In genomic region chr13:28743499-28744083, GRCh38 we compare ENCODE assay signal across 26 cellular contexts. TPM values are rescaled to one million over a fixed set of nuclear protein-coding genes. Genes with fewer than 3 reads are reported as not detected.
A peak's percentile ranks its signal among the peaks of the same experiment; 100 is the strongest.
DNase-seq lines count a peak whose midpoint lies in the region; ATAC-seq and TF ChIP-seq lines count a peak whose summit lies in the region.
"Had no signal": no experiment of that assay in that cellular context is flagged by ENCODE, and none has a peak within 500 bp of the region (broad histone marks: within the 10 kb centered on the region; RNA-seq: fewer than 3 reads in every experiment).

No MANE protein-coding gene starts in this region.

- H3K27me3 ChIP-seq in A673 (replicated peaks; ENCODE audit: insufficient read depth, low read depth, low read length, poor library complexity) (no peaks in the 10 kb centered on the region), HUES6 (ENCODE audit: control insufficient read depth, insufficient read depth, low read length) (no peaks in the 10 kb centered on the region), body of pancreas (no peaks in the 10 kb centered on the region), upper lobe of right lung (no peaks in the 10 kb centered on the region)
- H3K27me3 ChIP-seq: BLaER1, vagina had no signal

- H3K27ac ChIP-seq in A673 (ENCODE audit: low read depth, low read length, poor library complexity, severe bottlenecking) (peak overlapping the region; percentile 71), HUES6 (ENCODE audit: low read depth, low read length) (peak overlapping the region; percentile 90), mesodermal cell (ENCODE audit: low read depth, low read length, severe bottlenecking) (peak overlapping the region; percentile 90), body of pancreas (peak overlapping the region in 1 of 4 donors; percentile 28), upper lobe of right lung (no peak overlapping the region)
- H3K27ac ChIP-seq: BLaER1, RWPE1, vagina had no signal

- H3K9me3 ChIP-seq in A673 (ENCODE audit: low read depth, low read length, poor library complexity, severe bottlenecking) (no peaks in the 10 kb centered on the region), HUES6 (ENCODE audit: control insufficient read depth, insufficient read depth, low read depth, low read length) (0 out of 2 replicates have a peak, but pooled peaks cover 3% of the 10 kb centered on the region), mesodermal cell (ENCODE audit: control insufficient read depth, low read length) (peaks cover 4% of the 10 kb centered on the region), body of pancreas (no peaks in the 10 kb centered on the region), upper lobe of right lung (no peaks in the 10 kb centered on the region)
- H3K9me3 ChIP-seq: vagina had no signal

- intact Hi-C loops in A673 (cut with micrococcal nuclease; ENCODE audit: unreplicated experiment) (no loop called here), body of pancreas (cut with DNase I) (no loop called here), upper lobe of right lung (cut with DNase I) (no loop called here)
- intact Hi-C loops in dendritic cell treated with granulocyte-macrophage colony-stimulating factor and Interleukin-4, amounts not matched to agents 40 ng/mL and 50 ng/mL, for 4 days (cut with micrococcal nuclease) = loop anchor here (5.0 kb wide), 1 partner anchor 36 kb away; no protein-coding TSS in a partner anchor

- peak overlapping the region; percentile 26 for H3K9ac ChIP-seq in HUES6 (ENCODE audit: low read length)
- H3K9ac ChIP-seq: BLaER1 had no signal

- no peak overlapping the region for H3K4me3 Mint-ChIP-seq in dendritic cell treated with granulocyte-macrophage colony-stimulating factor and Interleukin-4, amounts not matched to agents 40 ng/mL and 50 ng/mL, for 4 days
- H3K4me3 Mint-ChIP-seq in activated T-cell treated with anti-CD3 and anti-CD28 coated beads, Interleukin-2, amount 50 U/mL, for 4 hours = no peak overlapping the region
- H3K4me3 Mint-ChIP-seq: activated B cell treated with CpG ODN at 0.5 μM for 24 hours; activated naive CD8-positive, alpha-beta T cell treated with anti-CD3 and anti-CD28 coated beads, Interleukin-2, amount 50 U/mL, for 24 hours had no signal

- no peaks in the 10 kb centered on the region for H3K27me3 Mint-ChIP-seq in dendritic cell treated with granulocyte-macrophage colony-stimulating factor and Interleukin-4, amounts not matched to agents 40 ng/mL and 50 ng/mL, for 4 days
- no peaks in the 10 kb centered on the region for H3K27me3 Mint-ChIP-seq in activated T-cell treated with anti-CD3 and anti-CD28 coated beads, Interleukin-2, amount 50 U/mL, for 4 hours (ENCODE audit: low read depth)
- H3K27me3 Mint-ChIP-seq: activated naive CD8-positive, alpha-beta T cell treated with anti-CD3 and anti-CD28 coated beads, Interleukin-2, amount 50 U/mL, for 24 hours had no signal

- CTCF ChIA-PET in A673 (lab: Charles Lee) = interaction anchor here (0.5 to 1.0 kb wide), 2 partner anchors 53 to 1661 kb away, joined by 3 to 4 read pairs; no protein-coding TSS in a partner anchor

- peaks cover 52% of the 10 kb centered on the region for H3K4me1 Mint-ChIP-seq in dendritic cell treated with granulocyte-macrophage colony-stimulating factor and Interleukin-4, amounts not matched to agents 40 ng/mL and 50 ng/mL, for 4 days (ENCODE audit: low read depth)
- no peaks in the 10 kb centered on the region for H3K4me1 Mint-ChIP-seq in activated T-cell treated with anti-CD3 and anti-CD28 coated beads, Interleukin-2, amount 50 U/mL, for 4 hours (ENCODE audit: low read depth)
- H3K4me1 Mint-ChIP-seq: activated B cell treated with CpG ODN at 0.5 μM for 24 hours had no signal

- H3K4me1 ChIP-seq in A673 (ENCODE audit: insufficient read depth, low read length, poor library complexity, severe bottlenecking) (peaks cover 18% of the 10 kb centered on the region), HUES6 (ENCODE audit: control insufficient read depth, insufficient read depth, low read length) (peaks cover 34% of the 10 kb centered on the region), mesodermal cell (ENCODE audit: control insufficient read depth, insufficient read depth, low read length, poor library complexity, severe bottlenecking) (peaks cover 28% of the 10 kb centered on the region), body of pancreas (no peaks in the 10 kb centered on the region), upper lobe of right lung (no peaks in the 10 kb centered on the region)
- H3K4me1 ChIP-seq: vagina had no signal

- BruUV-seq in A673 (replicated peaks; lab: Mats Ljungman, UMichigan) = no TSS peak

- no peak for TF ChIP-seq POLR2A in body of pancreas (IDR thresholded peaks at IDR 0.05)

- TF ChIP-seq CTCF in A673 (conservative IDR thresholded peaks at IDR 0.05; ENCODE audit: low read depth, low read length) = no peak
- no peak for TF ChIP-seq CTCF in body of pancreas (IDR thresholded peaks at IDR 0.05)
- TF ChIP-seq CTCF in upper lobe of right lung (IDR thresholded peaks at IDR 0.05) = no peak

- ATAC-seq in body of pancreas (no peak), upper lobe of right lung (no peak)
- no peak for ATAC-seq in activated T-cell treated with anti-CD3 and anti-CD28 coated beads, Interleukin-2, amount 50 U/mL, for 4 hours
- ATAC-seq: activated naive CD8-positive, alpha-beta T cell treated with anti-CD3 and anti-CD28 coated beads, Interleukin-2, amount 50 U/mL, for 24 hours had no signal

- peak overlapping the region; percentile 94 for H3K27ac Mint-ChIP-seq in dendritic cell treated with granulocyte-macrophage colony-stimulating factor and Interleukin-4, amounts not matched to agents 40 ng/mL and 50 ng/mL, for 4 days
- H3K27ac Mint-ChIP-seq: activated B cell treated with CpG ODN at 0.5 μM for 24 hours; activated naive CD8-positive, alpha-beta T cell treated with anti-CD3 and anti-CD28 coated beads, Interleukin-2, amount 50 U/mL, for 24 hours; activated T-helper 2 cell treated with anti-CD3 and anti-CD28 coated beads, Interferon-gamma antibody, Interleukin-2, Interleukin-4, amounts not matched to agents 10 μg/mL and 5 μg/mL and 100 μg/mL, durations not matched to agents 14 hours and 24 hours and 36 hours had no signal

- H3K9me3 Mint-ChIP-seq in dendritic cell treated with granulocyte-macrophage colony-stimulating factor and Interleukin-4, amounts not matched to agents 40 ng/mL and 50 ng/mL, for 4 days = no peaks in the 10 kb centered on the region
- no peaks in the 10 kb centered on the region for H3K9me3 Mint-ChIP-seq in activated T-cell treated with anti-CD3 and anti-CD28 coated beads, Interleukin-2, amount 50 U/mL, for 4 hours
- H3K9me3 Mint-ChIP-seq: activated B cell treated with CpG ODN at 0.5 μM for 24 hours; activated naive CD8-positive, alpha-beta T cell treated with anti-CD3 and anti-CD28 coated beads, Interleukin-2, amount 50 U/mL, for 24 hours; activated T-helper 2 cell treated with anti-CD3 and anti-CD28 coated beads, Interferon-gamma antibody, Interleukin-2, Interleukin-4, amounts not matched to agents 10 μg/mL and 5 μg/mL and 100 μg/mL, durations not matched to agents 14 hours and 24 hours and 36 hours had no signal

- no peaks in the 10 kb centered on the region for H3K36me3 Mint-ChIP-seq in dendritic cell treated with granulocyte-macrophage colony-stimulating factor and Interleukin-4, amounts not matched to agents 40 ng/mL and 50 ng/mL, for 4 days (ENCODE audit: low read depth)
- no peaks in the 10 kb centered on the region for H3K36me3 Mint-ChIP-seq in activated T-cell treated with anti-CD3 and anti-CD28 coated beads, Interleukin-2, amount 50 U/mL, for 4 hours (ENCODE audit: insufficient read depth)

- H3K36me3 ChIP-seq in A673 (ENCODE audit: insufficient read depth, low read length, poor library complexity, severe bottlenecking) (no peaks in the 10 kb centered on the region), HUES6 (ENCODE audit: control insufficient read depth, insufficient read depth, low read length) (no peaks in the 10 kb centered on the region), mesodermal cell (ENCODE audit: control insufficient read depth, insufficient read depth, low read length) (no peaks in the 10 kb centered on the region), body of pancreas (replicated peaks in 1 of 2; ENCODE audit: insufficient read depth in 1 of 2, low read depth in 2 of 2) (no peaks in the 10 kb centered on the region), upper lobe of right lung (no peaks in the 10 kb centered on the region)
- H3K36me3 ChIP-seq: BLaER1, vagina had no signal

- H3K4me3 ChIP-seq in A673 (ENCODE audit: low read depth, low read length, poor library complexity, severe bottlenecking) (no peak overlapping the region), HUES6 (ENCODE audit: low read depth, low read length) (no peak overlapping the region), mesodermal cell (ENCODE audit: extremely low read depth, insufficient read depth, low read length, poor library complexity, severe bottlenecking) (no peak overlapping the region), body of pancreas (no peak overlapping the region), upper lobe of right lung (no peak overlapping the region)
- H3K4me3 ChIP-seq: BLaER1, lung, vagina had no signal

- 76 to 77% methylated on average over 3 to 4 of the region's 4 CpGs for WGBS in mesodermal cell (ENCODE audit: insufficient coverage in 2 of 2), 2 experiments
- 67 to 70% methylated on average over 4 of the region's 4 CpGs for WGBS in body of pancreas, 2 donors

- POLR2A ChIA-PET in A673 (lab: Charles Lee; ENCODE audit: low non-redundant PET) = interaction anchor here (1.1 kb wide), 1 partner anchor 28 kb away, joined by 3 read pairs; no protein-coding TSS in a partner anchor

- peak; percentile 83 for DNase-seq in A673 (ENCODE audit: low spot score)
- DNase-seq in body of pancreas = no peak
- DNase-seq in NCI-H510A treated with DMSO at 0.1 percent for 48 hours (lab: John Stamatoyannopoulos, UW) = no peak
- DNase-seq in upper lobe of right lung = no peak
- no peak for DNase-seq in activated T-cell treated with anti-CD3 and anti-CD28 coated beads, Interleukin-2, amount 50 U/mL, for 4 hours
- DNase-seq: ACHN; activated B cell treated with CpG ODN at 0.5 μM for 24 hours; activated CD4-positive, alpha-beta T cell treated with anti-CD3 and anti-CD28 coated beads, Interleukin-2, amount 50 U/mL, for 48 hours; activated CD8-positive, alpha-beta memory T cell treated with anti-CD3 and anti-CD28 coated beads, Interleukin-2, amount 50 U/mL, for 48 hours; activated naive CD8-positive, alpha-beta T cell treated with anti-CD3 and anti-CD28 coated beads, Interleukin-2, amount 50 U/mL, for 24 hours; COR-L47; cortex of kidney; NCI-H1105; NCI-H2029 treated with DMSO at 0.1 percent for 48 hours; NCI-H345; NCI-H774; stimulated activated CD4-positive, alpha-beta T cell treated with anti-CD3 and anti-CD28 coated beads, Interleukin-4, amount 100 ng/mL, for 24 hours; stimulated activated naive CD4-positive, alpha-beta T cell had no signal

RNA-seq across cellular contexts. Expression of gene SLC46A3, which starts 24.8 kb away (rescaled TPM):
- total RNA-seq in A673 (2021) (2.3 and 3.0 TPM in 2 replicates), body of pancreas (10 to 100 TPM in 1 of 2 donors, 1 to 10 TPM in 1; 6.6 to 11.7 TPM), upper lobe of right lung (20.2 TPM)
- 20.7 TPM for polyA plus RNA-seq in mesodermal cell (2013, experiment 1 of 2)
- polyA plus RNA-seq in mesodermal cell (2013, experiment 2 of 2) = 20.3 TPM
- 1 to 10 TPM; 3.3 to 3.5 (median 3.5) TPM for total RNA-seq in activated T-cell treated with anti-CD3 and anti-CD28 coated beads, Interleukin-2, amount 50 U/mL, for 4 hours
